8 cellular contexts compared by ENCODE assay signal in genomic region chr5:159099049-159099760, GRCh38. TPM values are rescaled to one million over a fixed set of nuclear protein-coding genes. Genes with fewer than 3 reads are reported as not detected.
A peak's percentile ranks its signal among the peaks of the same experiment; 100 is the strongest.
DNase-seq lines count a peak whose midpoint lies in the region; ATAC-seq and TF ChIP-seq lines count a peak whose summit lies in the region.

No MANE protein-coding gene starts in this region.

- peak overlapping the region; percentile 81 for H3K4me3 Mint-ChIP-seq in activated T-helper 2 cell treated with anti-CD3 and anti-CD28 coated beads, Interferon-gamma antibody, Interleukin-2, Interleukin-4, amounts not matched to agents 10 μg/mL and 5 μg/mL and 100 μg/mL, durations not matched to agents 14 hours and 24 hours and 36 hours (ENCODE audit: low read depth)

- H3K9me3 Mint-ChIP-seq in activated T-helper 2 cell treated with anti-CD3 and anti-CD28 coated beads, Interferon-gamma antibody, Interleukin-2, Interleukin-4, amounts not matched to agents 10 μg/mL and 5 μg/mL and 100 μg/mL, durations not matched to agents 14 hours and 24 hours and 36 hours, result no peaks in the 10 kb centered on the region

- H3K4me1 Mint-ChIP-seq in activated T-helper 2 cell treated with anti-CD3 and anti-CD28 coated beads, Interferon-gamma antibody, Interleukin-2, Interleukin-4, amounts not matched to agents 10 μg/mL and 5 μg/mL and 100 μg/mL, durations not matched to agents 14 hours and 24 hours and 36 hours (ENCODE audit: low read depth), result peaks cover 29% of the 10 kb centered on the region

- H3K27me3 Mint-ChIP-seq in activated T-helper 2 cell treated with anti-CD3 and anti-CD28 coated beads, Interferon-gamma antibody, Interleukin-2, Interleukin-4, amounts not matched to agents 10 μg/mL and 5 μg/mL and 100 μg/mL, durations not matched to agents 14 hours and 24 hours and 36 hours (ENCODE audit: low read depth), result peaks cover 88% of the 10 kb centered on the region

- POLR2A ChIA-PET in HEK293T (lab: Yijun Ruan, JAX), result no interaction called here

- no peak overlapping the region for H2AFZ ChIP-seq in neuron (ENCODE audit: low read depth, low read length)

- peaks cover 34% of the 10 kb centered on the region for H3K4me1 ChIP-seq in neuron (ENCODE audit: insufficient read depth, low read length)

- CTCF ChIA-PET in HEK293T (lab: Yijun Ruan, JAX), result interaction anchor here (1.1 kb wide), 1 partner anchor 74 kb away, joined by 3 read pairs; no protein-coding TSS in a partner anchor

- intact Hi-C loops in activated T-helper 2 cell treated with anti-CD3 and anti-CD28 coated beads, Interferon-gamma antibody, Interleukin-2, Interleukin-4, amounts not matched to agents 10 μg/mL and 5 μg/mL and 100 μg/mL, durations not matched to agents 14 hours and 24 hours and 36 hours (cut with micrococcal nuclease), result loop anchor here (2.0 kb wide), 1 partner anchor 278 kb away; no protein-coding TSS in a partner anchor

- H3K27ac Mint-ChIP-seq in activated T-helper 2 cell treated with anti-CD3 and anti-CD28 coated beads, Interferon-gamma antibody, Interleukin-2, Interleukin-4, amounts not matched to agents 10 μg/mL and 5 μg/mL and 100 μg/mL, durations not matched to agents 14 hours and 24 hours and 36 hours, result no peak overlapping the region

- no peaks in the 10 kb centered on the region for H3K9me3 ChIP-seq in neuron (ENCODE audit: low read length)

- H3K36me3 ChIP-seq in neuron (ENCODE audit: insufficient read depth, low read length), result peaks cover 12% of the 10 kb centered on the region

- H3K27me3 ChIP-seq in neuron (ENCODE audit: insufficient read depth, low read length), result no peaks in the 10 kb centered on the region

- no peak for TF ChIP-seq CTCF in GM12864 (IDR thresholded peaks at IDR 0.05; ENCODE audit: low read depth, low read length, missing control alignments)
- TF ChIP-seq CTCF in fibroblast of pulmonary artery (IDR thresholded peaks at IDR 0.05; ENCODE audit: low read length, missing control alignments), result no peak

- H3K36me3 Mint-ChIP-seq in activated T-helper 2 cell treated with anti-CD3 and anti-CD28 coated beads, Interferon-gamma antibody, Interleukin-2, Interleukin-4, amounts not matched to agents 10 μg/mL and 5 μg/mL and 100 μg/mL, durations not matched to agents 14 hours and 24 hours and 36 hours (ENCODE audit: low read depth), result peaks cover 4% of the 10 kb centered on the region

- H3K4me3 ChIP-seq in GM12864 (ENCODE audit: low read depth, low read length), result peak overlapping the region; percentile 73
- peak overlapping the region; percentile 72 for H3K4me3 ChIP-seq in fibroblast of pulmonary artery (replicated peaks; ENCODE audit: low read depth, low read length)
- H3K4me3 ChIP-seq in neuron (ENCODE audit: low read length), result peak overlapping the region; percentile 73

- ATAC-seq in HG03520 (IDR thresholded peaks at IDR 0.05; ENCODE audit: unreplicated experiment) (no peak), GM19023 (IDR thresholded peaks at IDR 0.05; ENCODE audit: unreplicated experiment) (no peak)

- DNase-seq in GM12864 (ENCODE audit: low read depth) (no peak), HEK293T (ENCODE audit: extremely low spot score) (peak; percentile 47), NCI-H748 treated with DMSO at 0.1 percent for 48 hours (lab: John Stamatoyannopoulos, UW) (peak; percentile 60), fibroblast of pulmonary artery (ENCODE audit: low read depth) (peak; percentile 69)
- DNase-seq in activated T-helper 2 cell treated with anti-CD3 and anti-CD28 coated beads, Interferon-gamma antibody, Interleukin-2, Interleukin-4, amounts not matched to agents 10 μg/mL and 5 μg/mL and 100 μg/mL, durations not matched to agents 14 hours and 24 hours and 36 hours (ENCODE audit: low spot score), result peak; percentile 37

TF ChIP-seq in HEK293T, 16 proteins besides CTCF, POLR2A, EP300 and RAD21:
- no peak for TF ChIP-seq FOXM1 (IDR thresholded peaks at IDR 0.05; ENCODE audit: borderline replicate concordance)
- TF ChIP-seq L3MBTL2 (conservative IDR thresholded peaks at IDR 0.05), result no peak
- TF ChIP-seq BHLHE40 (IDR thresholded peaks at IDR 0.05; ENCODE audit: borderline replicate concordance), result no peak
- no peak for TF ChIP-seq ARNT (IDR thresholded peaks at IDR 0.05)
- 0 out of 2 replicates have a peak, but pooled peaks have one; percentile 7 for TF ChIP-seq CTBP1 (IDR thresholded peaks at IDR 0.05; ENCODE audit: borderline replicate concordance)
- no peak for TF ChIP-seq ELF4 (IDR thresholded peaks at IDR 0.05)
- no peak for TF ChIP-seq FOXK2 (IDR thresholded peaks at IDR 0.05)

RNA-seq across cellular contexts. Expression of gene EBF1, which starts 0.5 kb away (rescaled TPM):
- 0.16 TPM in 1 of 2 replicates, not detected in the other for total RNA-seq in activated T-helper 2 cell treated with anti-CD3 and anti-CD28 coated beads, Interferon-gamma antibody, Interleukin-2, Interleukin-4, amounts not matched to agents 10 μg/mL and 5 μg/mL and 100 μg/mL, durations not matched to agents 14 hours and 24 hours and 36 hours
